28 cellular contexts compared by ENCODE assay signal in genomic region chr22:49639956-49640355, GRCh38.
"Had no signal": no experiment of that assay in that cellular context is flagged by ENCODE, and none has a peak within 500 bp of the region (broad histone marks: within the 10 kb centered on the region; RNA-seq: fewer than 3 reads in every experiment).

No MANE protein-coding gene starts in this region.

- H3K9me3 Mint-ChIP-seq: naive thymus-derived CD4-positive, alpha-beta T cell; natural killer cell; nephron; neural progenitor cell; stimulated activated effector memory CD8-positive, alpha-beta T cell treated with anti-CD3 and anti-CD28 coated beads, Interleukin-12 subunit alpha, Interleukin-12 subunit beta, amount 100 ng/mL, for 72 hours; stimulated activated naive CD8-positive, alpha-beta T cell treated with anti-CD3 and anti-CD28 coated beads, Interleukin-15, Interleukin-2, amounts not matched to agents 100 ng/mL and 50 ng/mL, for 24 hours; type B pancreatic cell had no signal

- H3K4me3 ChIP-seq: neural progenitor cell, pancreas, prostate gland, right atrium auricular region, right lobe of liver, sigmoid colon, suprapubic skin, testis, tibial artery, transverse colon, upper lobe of right lung, uterus had no signal

- DNase-seq: naive thymus-derived CD4-positive, alpha-beta T cell; natural killer cell; nucleus accumbens; retina; right lobe of liver; sigmoid colon; small intestine; stimulated activated CD4-positive, alpha-beta T cell treated with anti-CD3 and anti-CD28 coated beads, Interleukin-15, amount 100 ng/mL, for 24 hours; stimulated activated CD4-positive, alpha-beta T cell treated with anti-CD3 and anti-CD28 coated beads, Interleukin-2, amount 100 ng/mL, for 24 hours; stimulated activated CD4-positive, alpha-beta T cell treated with anti-CD3 and anti-CD28 coated beads, Interleukin-2, amount 100 ng/mL, for 48 hours; stimulated activated CD4-positive, alpha-beta T cell treated with anti-CD3 and anti-CD28 coated beads, Interleukin-4, amount 100 ng/mL, for 24 hours; stimulated activated naive CD4-positive, alpha-beta T cell; substantia nigra; testis; tibial artery; transverse colon; upper lobe of right lung; uterus had no signal

- H3K27me3 ChIP-seq: neural progenitor cell, neutrophil, pancreas, right atrium auricular region, right lobe of liver, testis, transverse colon, upper lobe of right lung, uterus had no signal

- ATAC-seq: natural killer cell; pancreas; stimulated activated effector memory CD8-positive, alpha-beta T cell treated with anti-CD3 and anti-CD28 coated beads, Interleukin-12 subunit alpha, Interleukin-12 subunit beta, amount 100 ng/mL, for 72 hours had no signal

- H3K36me3 Mint-ChIP-seq: natural killer cell, neural progenitor cell, type B pancreatic cell had no signal

- H3K27ac Mint-ChIP-seq: nephron; neural progenitor cell; stimulated activated naive CD8-positive, alpha-beta T cell treated with anti-CD3 and anti-CD28 coated beads, Interleukin-15, Interleukin-2, amounts not matched to agents 100 ng/mL and 50 ng/mL, for 24 hours; type B pancreatic cell had no signal

- H3K4me3 Mint-ChIP-seq: naive thymus-derived CD4-positive, alpha-beta T cell; natural killer cell; nephron; neural progenitor cell; stimulated activated effector memory CD8-positive, alpha-beta T cell treated with anti-CD3 and anti-CD28 coated beads, Interleukin-12 subunit alpha, Interleukin-12 subunit beta, amount 100 ng/mL, for 72 hours; stimulated activated naive CD8-positive, alpha-beta T cell treated with anti-CD3 and anti-CD28 coated beads, Interleukin-15, Interleukin-2, amounts not matched to agents 100 ng/mL and 50 ng/mL, for 24 hours; type B pancreatic cell had no signal

- H3K27ac ChIP-seq: neural progenitor cell, neutrophil, pancreas, prostate gland, right atrium auricular region, right lobe of liver, sigmoid colon, suprapubic skin, testis, tibial artery, transverse colon, upper lobe of right lung, uterus had no signal

- H3K36me3 ChIP-seq: neural progenitor cell, pancreas, prostate gland, right atrium auricular region, right lobe of liver, sigmoid colon, suprapubic skin, tibial artery, transverse colon, upper lobe of right lung, uterus had no signal

- H3K9ac ChIP-seq: neural progenitor cell had no signal

- H3K4me2 ChIP-seq: neural progenitor cell had no signal

- H2AFZ ChIP-seq: neural progenitor cell had no signal

- H3K9me3 ChIP-seq: neutrophil, pancreas, prostate gland, right atrium auricular region, right lobe of liver, sigmoid colon, suprapubic skin, testis, tibial artery, transverse colon, upper lobe of right lung, uterus had no signal

- H3K27me3 Mint-ChIP-seq: naive thymus-derived CD4-positive, alpha-beta T cell; stimulated activated naive CD8-positive, alpha-beta T cell treated with anti-CD3 and anti-CD28 coated beads, Interleukin-15, Interleukin-2, amounts not matched to agents 100 ng/mL and 50 ng/mL, for 24 hours had no signal

- H3K4me1 ChIP-seq: prostate gland, right atrium auricular region, right lobe of liver, sigmoid colon, suprapubic skin, testis, tibial artery, transverse colon, upper lobe of right lung, uterus had no signal

- H3K4me1 Mint-ChIP-seq: nephron had no signal
